Comparison of ENCODE assay signal across 8 cellular contexts in genomic region chr16:87318158-87318644, GRCh38. TPM values are rescaled to one million over a fixed set of nuclear protein-coding genes. Genes with fewer than 3 reads are reported as not detected.
DNase-seq lines count a peak whose midpoint lies in the region; ATAC-seq and TF ChIP-seq lines count a peak whose summit lies in the region.

No MANE protein-coding gene starts in this region.

- H3K36me3 ChIP-seq in BE2C, result no peaks in the 10 kb centered on the region
- no peaks in the 10 kb centered on the region for H3K36me3 ChIP-seq in muscle layer of colon (ENCODE audit: insufficient read depth, low read length)

- H3K36me3 Mint-ChIP-seq in central memory CD8-positive, alpha-beta T cell (ENCODE audit: insufficient read depth), result peaks cover 12% of the 10 kb centered on the region

- H3K4me3 Mint-ChIP-seq in central memory CD8-positive, alpha-beta T cell, result peak overlapping the region; percentile 96

- H3K27ac ChIP-seq in muscle layer of colon (ENCODE audit: low read depth, low read length), result no peak overlapping the region

- peak overlapping the region; percentile 93 for H3K27ac Mint-ChIP-seq in central memory CD8-positive, alpha-beta T cell (ENCODE audit: low read depth)

- DNase-seq in BE2C (no peak), cerebellum (ENCODE audit: low spot score) (no peak)
- DNase-seq in Jurkat, Clone E6-1 (ENCODE audit: low read depth, low spot score), result no peak
- DNase-seq in central memory CD8-positive, alpha-beta T cell (ENCODE audit: low spot score in 2 of 2), result no peak

- H3K9ac ChIP-seq in muscle layer of colon (ENCODE audit: low read length), result peak overlapping the region; percentile 25

- no peak for ATAC-seq in central memory CD8-positive, alpha-beta T cell (replicated peaks; ENCODE audit: extremely low read depth, poor library complexity, severe bottlenecking)
- ATAC-seq in HG03097 (IDR thresholded peaks at IDR 0.05; ENCODE audit: low FRiP score, unreplicated experiment) (no peak), HG02852 (IDR thresholded peaks at IDR 0.05; ENCODE audit: unreplicated experiment) (no peak), GM21515 (IDR thresholded peaks at IDR 0.05; ENCODE audit: unreplicated experiment) (no peak)

- H3K27me3 Mint-ChIP-seq in central memory CD8-positive, alpha-beta T cell, result no peaks in the 10 kb centered on the region

- peaks cover 17% of the 10 kb centered on the region for H3K4me1 Mint-ChIP-seq in central memory CD8-positive, alpha-beta T cell

- no peaks in the 10 kb centered on the region for H3K9me3 Mint-ChIP-seq in central memory CD8-positive, alpha-beta T cell

- H3K4me3 ChIP-seq in BE2C (ENCODE audit: low read depth, low read length), result peak overlapping the region; percentile 97
- H3K4me3 ChIP-seq in Jurkat, Clone E6-1 (ENCODE audit: low read length), result peak overlapping the region; percentile 88
- H3K4me3 ChIP-seq in muscle layer of colon (ENCODE audit: low read depth in 1 of 2, low read length in 2 of 2), result peak overlapping the region; percentile 73 to 76

- H3K9me3 ChIP-seq in BE2C (peaks cover 3% of the 10 kb centered on the region; the same call in 1 of the 2 replicates), muscle layer of colon (ENCODE audit: low read length) (no peaks in the 10 kb centered on the region)

- TF ChIP-seq CTCF in BE2C (IDR thresholded peaks at IDR 0.05; ENCODE audit: low read depth, low read length), result no peak

- H3K4me1 ChIP-seq in BE2C (no peaks in the 10 kb centered on the region), muscle layer of colon (ENCODE audit: insufficient read depth, low read length) (peaks cover 8% of the 10 kb centered on the region)

- H3K27me3 ChIP-seq in BE2C (no peaks in the 10 kb centered on the region), muscle layer of colon (ENCODE audit: control insufficient read depth in 1 of 2, insufficient read depth in 2 of 2, low read length in 2 of 2) (no peaks in the 10 kb centered on the region)

RNA-seq across cellular contexts. Expression of gene C16orf95, which starts 1.0 kb away (rescaled TPM):
- polyA plus RNA-seq in BE2C (2012; ENCODE audit: insufficient read depth, insufficient read length, low read depth), result 3.1 TPM
- 28.3 TPM for polyA plus RNA-seq in Jurkat, Clone E6-1 (2012; ENCODE audit: insufficient read depth, insufficient read length)
- total RNA-seq in cerebellum, result 4.4 TPM
